In genomic region chr1:174999926-175000696, GRCh38 we compare ENCODE assay signal across 8 cellular contexts. TPM values are rescaled to one million over a fixed set of nuclear protein-coding genes. Genes with fewer than 3 reads are reported as not detected.
DNase-seq lines count a peak whose midpoint lies in the region; ATAC-seq and TF ChIP-seq lines count a peak whose summit lies in the region.

A gene with protein sequence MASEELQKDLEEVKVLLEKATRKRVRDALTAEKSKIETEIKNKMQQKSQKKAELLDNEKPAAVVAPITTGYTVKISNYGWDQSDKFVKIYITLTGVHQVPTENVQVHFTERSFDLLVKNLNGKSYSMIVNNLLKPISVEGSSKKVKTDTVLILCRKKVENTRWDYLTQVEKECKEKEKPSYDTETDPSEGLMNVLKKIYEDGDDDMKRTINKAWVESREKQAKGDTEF (plus strand): TSS chr1:174999947. CDS start chr1:175000181, 234 bp downstream.

- H3K4me1 Mint-ChIP-seq in GM23338, result peaks cover 29% of the 10 kb centered on the region; the same call in 2 of the 3 replicates
- peaks cover 21 to 49% (median 38%) of the 10 kb centered on the region in 3 donors for H3K4me1 Mint-ChIP-seq in naive B cell

- H3K4me3 ChIP-seq in GM08714 (ENCODE audit: low read length) (peak within 1 kb of the TSS; percentile 94), GM23338 (peak within 1 kb of the TSS; percentile 88), urinary bladder (ENCODE audit: low read depth, low read length) (peak within 1 kb of the TSS; percentile 77)

- peak within 1 kb of the TSS; percentile 88 for H3K4me2 ChIP-seq in GM23338

- no peaks in the 10 kb centered on the region for H3K27me3 ChIP-seq in GM23338 (ENCODE audit: insufficient read depth)

- H2AFZ ChIP-seq in GM23338, result peak within 1 kb of the TSS; percentile 25; the same call in 1 of the 2 replicates

- H4K20me1 ChIP-seq in GM23338 (replicated peaks; ENCODE audit: insufficient read depth), result peaks cover 34% of the 10 kb centered on the region

- H3F3A ChIP-seq in GM23338 (replicated peaks; ENCODE audit: low read depth), result no peaks in the 10 kb centered on the region

- H3K27ac ChIP-seq in GM23338 (ENCODE audit: low read depth) (peak within 1 kb of the TSS; percentile 95), urinary bladder (ENCODE audit: low read depth) (peak within 1 kb of the TSS; percentile 97)

- peaks cover 51% of the 10 kb centered on the region for H3K79me2 ChIP-seq in GM23338 (replicated peaks; ENCODE audit: insufficient read depth)

- H3K4me1 ChIP-seq in GM23338 (ENCODE audit: insufficient read depth), result peaks cover 11% of the 10 kb centered on the region
- H3K4me1 ChIP-seq in urinary bladder (ENCODE audit: insufficient read depth), result no peaks in the 10 kb centered on the region

- ATAC-seq in GM23338, result peak; percentile 63
- ATAC-seq in esophagus mucosa, result no peak
- ATAC-seq in naive B cell (ENCODE audit: low read depth in 2 of 2), result peak in 1 of 2 donors; percentile 1

- TF ChIP-seq CTCF in GM23338 (conservative IDR thresholded peaks at IDR 0.05; ENCODE audit: low read depth in 2 of 2), result no peak

- no peaks in the 10 kb centered on the region for H3K9me2 ChIP-seq in GM23338 (ENCODE audit: insufficient read depth)

- H3K36me3 ChIP-seq in GM23338 (ENCODE audit: insufficient read depth) (no peaks in the 10 kb centered on the region; the same call in 1 of the 2 replicates), urinary bladder (ENCODE audit: insufficient read depth) (no peaks in the 10 kb centered on the region)

- DNase-seq in GM23338 (ENCODE audit: low spot score), result peak; percentile 42
- DNase-seq in NCI-H146 (lab: John Stamatoyannopoulos, UW), result peak; percentile 60
- DNase-seq in activated CD4-positive, alpha-beta T cell treated with anti-CD3 and anti-CD28 coated beads, Interleukin-2, amount 50 U/mL, for 24 hours (ENCODE audit: low read depth in 1 of 2, low spot score in 1 of 2), result peak; percentile 16 to 26
- DNase-seq in naive B cell, result no peak
- no peak for DNase-seq in ecto neural progenitor cell (ENCODE audit: low spot score)

- H3K9me3 Mint-ChIP-seq in GM23338 (no peaks in the 10 kb centered on the region), naive B cell (no peaks in the 10 kb centered on the region)

- H3K4me3 Mint-ChIP-seq in GM23338 (no peak within 1 kb of the TSS; the same call in 2 of the 3 replicates), naive B cell (no peak within 1 kb of the TSS)

- H3K27ac Mint-ChIP-seq in GM23338 (peak within 1 kb of the TSS; percentile 97; the same call in 1 of the 2 replicates), naive B cell (peak within 1 kb of the TSS in 3 of 6 donors; percentile 5 to 86 (median 81))

- peaks cover 3% of the 10 kb centered on the region for H3K27me3 Mint-ChIP-seq in GM23338 (ENCODE audit: insufficient read depth, low read depth, poor library complexity)
- H3K27me3 Mint-ChIP-seq in naive B cell, result no peaks in the 10 kb centered on the region

- WGBS in urinary bladder, result under 1% methylated on average over 71 of the region's 71 CpGs

- H3K36me3 Mint-ChIP-seq in GM23338 (ENCODE audit: low read depth), result peaks cover 14% of the 10 kb centered on the region
- H3K36me3 Mint-ChIP-seq in naive B cell, result no peaks in the 10 kb centered on the region

TF ChIP-seq in GM23338, 12 proteins besides CTCF, POLR2A, EP300 and RAD21:
- no peak for TF ChIP-seq ZNF331 (CRISPR knock-in tag; IDR thresholded peaks at IDR 0.05; ENCODE audit: low read depth)
- TF ChIP-seq ETS1 (IDR thresholded peaks at IDR 0.05), result peak; percentile 10; the same call in 1 of the 2 replicates
- TF ChIP-seq CREB1 (CRISPR knock-in tag; IDR thresholded peaks at IDR 0.05; ENCODE audit: low read depth), result no peak
- peak; percentile 79 for TF ChIP-seq POLR2AphosphoS5 (IDR thresholded peaks at IDR 0.05; ENCODE audit: low read depth)
- TF ChIP-seq ZNF462 (CRISPR knock-in tag; IDR thresholded peaks at IDR 0.05), result no peak

RNA-seq across cellular contexts. Expression of the gene that starts here (rescaled TPM):
- 186 and 209 TPM in 2 replicates for total RNA-seq in GM23338 (2014; rRNA removed; shearing (Covaris generic))
- polyA plus RNA-seq in GM23338 (2016; fragmentation: Nextera tagmentation; extraction: Ambion mirVana), result 331 and 453 TPM in 2 replicates
- total RNA-seq in esophagus mucosa, result 52.6 TPM
- polyA plus RNA-seq in naive B cell (ENCODE audit: low read depth in 6 of 6), result 100 to 1,000 TPM; 107 to 148 (median 140) TPM
- total RNA-seq in urinary bladder, result 149 TPM
- 89.2 TPM for polyA plus RNA-seq in urinary bladder

Comparison
In these comparisons a context has a peak if more than half of its experiments do, and no peak if none do; other contexts are left out.
1. DNase-seq: peak in GM23338 (single experiment), NCI-H146 (single experiment) and activated CD4-positive, alpha-beta T cell treated with anti-CD3 and anti-CD28 coated beads, Interleukin-2, amount 50 U/mL, for 24 hours (2 of 2); none in naive B cell (single experiment) and ecto neural progenitor cell (single experiment).
2. Peak in every context shown above with its lines, with median percentiles within 50 percentile points of each other: H3K4me3 ChIP-seq.